3 cellular contexts compared by ENCODE assay signal in genomic region chr9:37096628-37097027, GRCh38.
TF ChIP-seq lines count a peak whose summit lies in the region.

No MANE protein-coding gene starts in this region.

TF ChIP-seq in HCT116, 20 proteins besides CTCF, POLR2A, EP300 and RAD21:
- TF ChIP-seq, protein P1, sequence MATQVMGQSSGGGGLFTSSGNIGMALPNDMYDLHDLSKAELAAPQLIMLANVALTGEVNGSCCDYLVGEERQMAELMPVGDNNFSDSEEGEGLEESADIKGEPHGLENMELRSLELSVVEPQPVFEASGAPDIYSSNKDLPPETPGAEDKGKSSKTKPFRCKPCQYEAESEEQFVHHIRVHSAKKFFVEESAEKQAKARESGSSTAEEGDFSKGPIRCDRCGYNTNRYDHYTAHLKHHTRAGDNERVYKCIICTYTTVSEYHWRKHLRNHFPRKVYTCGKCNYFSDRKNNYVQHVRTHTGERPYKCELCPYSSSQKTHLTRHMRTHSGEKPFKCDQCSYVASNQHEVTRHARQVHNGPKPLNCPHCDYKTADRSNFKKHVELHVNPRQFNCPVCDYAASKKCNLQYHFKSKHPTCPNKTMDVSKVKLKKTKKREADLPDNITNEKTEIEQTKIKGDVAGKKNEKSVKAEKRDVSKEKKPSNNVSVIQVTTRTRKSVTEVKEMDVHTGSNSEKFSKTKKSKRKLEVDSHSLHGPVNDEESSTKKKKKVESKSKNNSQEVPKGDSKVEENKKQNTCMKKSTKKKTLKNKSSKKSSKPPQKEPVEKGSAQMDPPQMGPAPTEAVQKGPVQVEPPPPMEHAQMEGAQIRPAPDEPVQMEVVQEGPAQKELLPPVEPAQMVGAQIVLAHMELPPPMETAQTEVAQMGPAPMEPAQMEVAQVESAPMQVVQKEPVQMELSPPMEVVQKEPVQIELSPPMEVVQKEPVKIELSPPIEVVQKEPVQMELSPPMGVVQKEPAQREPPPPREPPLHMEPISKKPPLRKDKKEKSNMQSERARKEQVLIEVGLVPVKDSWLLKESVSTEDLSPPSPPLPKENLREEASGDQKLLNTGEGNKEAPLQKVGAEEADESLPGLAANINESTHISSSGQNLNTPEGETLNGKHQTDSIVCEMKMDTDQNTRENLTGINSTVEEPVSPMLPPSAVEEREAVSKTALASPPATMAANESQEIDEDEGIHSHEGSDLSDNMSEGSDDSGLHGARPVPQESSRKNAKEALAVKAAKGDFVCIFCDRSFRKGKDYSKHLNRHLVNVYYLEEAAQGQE (IDR thresholded peaks at IDR 0.05; ENCODE audit: low read depth), result no peak
- TF ChIP-seq CEBPB (IDR thresholded peaks at IDR 0.05; ENCODE audit: low read depth) (no peak), EZH2phosphoT487 (IDR thresholded peaks at IDR 0.05; ENCODE audit: borderline replicate concordance) (no peak), ZNF274 (IDR thresholded peaks at IDR 0.05; ENCODE audit: low read depth, low read length) (no peak), SP1 (IDR thresholded peaks at IDR 0.05; ENCODE audit: low read depth) (no peak), SRF (IDR thresholded peaks at IDR 0.05; ENCODE audit: low read depth) (no peak)
- TF ChIP-seq, protein P2, sequence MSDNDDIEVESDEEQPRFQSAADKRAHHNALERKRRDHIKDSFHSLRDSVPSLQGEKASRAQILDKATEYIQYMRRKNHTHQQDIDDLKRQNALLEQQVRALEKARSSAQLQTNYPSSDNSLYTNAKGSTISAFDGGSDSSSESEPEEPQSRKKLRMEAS (IDR thresholded peaks at IDR 0.05), result no peak

TF ChIP-seq in IMR-90, 13 proteins besides CTCF, POLR2A, EP300 and RAD21:
- TF ChIP-seq MXI1 (IDR thresholded peaks at IDR 0.05; ENCODE audit: borderline replicate concordance, low read depth, low read length) (no peak), CEBPB (IDR thresholded peaks at IDR 0.05; ENCODE audit: low read depth, low read length) (no peak), BHLHE40 (IDR thresholded peaks at IDR 0.05; ENCODE audit: low read depth, low read length) (no peak), CHD1 (IDR thresholded peaks at IDR 0.05; ENCODE audit: low read depth, low read length) (no peak), SMC3 (IDR thresholded peaks at IDR 0.05; ENCODE audit: low read depth, low read length) (no peak), NFE2L2 (IDR thresholded peaks at IDR 0.05; ENCODE audit: low read depth, low read length) (no peak), RFX5 (IDR thresholded peaks at IDR 0.05; ENCODE audit: low read depth, low read length) (no peak), FOS (IDR thresholded peaks at IDR 0.05; ENCODE audit: low read depth, low read length) (no peak), MAFK (IDR thresholded peaks at IDR 0.05; ENCODE audit: low read depth, low read length) (no peak), RCOR1 (IDR thresholded peaks at IDR 0.05; ENCODE audit: insufficient replicate concordance, low read length) (no peak), MAZ (IDR thresholded peaks at IDR 0.05; ENCODE audit: borderline replicate concordance, low read depth, low read length) (no peak)
- TF ChIP-seq, protein P3, sequence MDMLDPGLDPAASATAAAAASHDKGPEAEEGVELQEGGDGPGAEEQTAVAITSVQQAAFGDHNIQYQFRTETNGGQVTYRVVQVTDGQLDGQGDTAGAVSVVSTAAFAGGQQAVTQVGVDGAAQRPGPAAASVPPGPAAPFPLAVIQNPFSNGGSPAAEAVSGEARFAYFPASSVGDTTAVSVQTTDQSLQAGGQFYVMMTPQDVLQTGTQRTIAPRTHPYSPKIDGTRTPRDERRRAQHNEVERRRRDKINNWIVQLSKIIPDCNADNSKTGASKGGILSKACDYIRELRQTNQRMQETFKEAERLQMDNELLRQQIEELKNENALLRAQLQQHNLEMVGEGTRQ (IDR thresholded peaks at IDR 0.05; ENCODE audit: low read depth, low read length), result no peak
- TF ChIP-seq, protein P4, sequence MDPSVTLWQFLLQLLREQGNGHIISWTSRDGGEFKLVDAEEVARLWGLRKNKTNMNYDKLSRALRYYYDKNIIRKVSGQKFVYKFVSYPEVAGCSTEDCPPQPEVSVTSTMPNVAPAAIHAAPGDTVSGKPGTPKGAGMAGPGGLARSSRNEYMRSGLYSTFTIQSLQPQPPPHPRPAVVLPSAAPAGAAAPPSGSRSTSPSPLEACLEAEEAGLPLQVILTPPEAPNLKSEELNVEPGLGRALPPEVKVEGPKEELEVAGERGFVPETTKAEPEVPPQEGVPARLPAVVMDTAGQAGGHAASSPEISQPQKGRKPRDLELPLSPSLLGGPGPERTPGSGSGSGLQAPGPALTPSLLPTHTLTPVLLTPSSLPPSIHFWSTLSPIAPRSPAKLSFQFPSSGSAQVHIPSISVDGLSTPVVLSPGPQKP (IDR thresholded peaks at IDR 0.05; ENCODE audit: borderline replicate concordance, low read depth, low read length), result no peak

TF ChIP-seq in K562, 482 proteins besides CTCF, POLR2A, EP300 and RAD21:
- TF ChIP-seq ZNF384 (IDR thresholded peaks at IDR 0.05; ENCODE audit: low read depth, low read length) (peak; percentile 64), MAFK (IDR thresholded peaks at IDR 0.05; ENCODE audit: low read length) (no peak)
- TF ChIP-seq, protein P5, sequence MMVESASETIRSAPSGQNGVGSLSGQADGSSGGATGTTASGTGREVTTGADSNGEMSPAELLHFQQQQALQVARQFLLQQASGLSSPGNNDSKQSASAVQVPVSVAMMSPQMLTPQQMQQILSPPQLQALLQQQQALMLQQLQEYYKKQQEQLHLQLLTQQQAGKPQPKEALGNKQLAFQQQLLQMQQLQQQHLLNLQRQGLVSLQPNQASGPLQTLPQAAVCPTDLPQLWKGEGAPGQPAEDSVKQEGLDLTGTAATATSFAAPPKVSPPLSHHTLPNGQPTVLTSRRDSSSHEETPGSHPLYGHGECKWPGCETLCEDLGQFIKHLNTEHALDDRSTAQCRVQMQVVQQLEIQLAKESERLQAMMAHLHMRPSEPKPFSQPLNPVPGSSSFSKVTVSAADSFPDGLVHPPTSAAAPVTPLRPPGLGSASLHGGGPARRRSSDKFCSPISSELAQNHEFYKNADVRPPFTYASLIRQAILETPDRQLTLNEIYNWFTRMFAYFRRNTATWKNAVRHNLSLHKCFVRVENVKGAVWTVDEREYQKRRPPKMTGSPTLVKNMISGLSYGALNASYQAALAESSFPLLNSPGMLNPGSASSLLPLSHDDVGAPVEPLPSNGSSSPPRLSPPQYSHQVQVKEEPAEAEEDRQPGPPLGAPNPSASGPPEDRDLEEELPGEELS (CRISPR knock-in tag; IDR thresholded peaks at IDR 0.05; ENCODE audit: borderline replicate concordance), result no peak
TF ChIP-seq in K562: peak in this region for 1.
